In the genomic region with DNA sequence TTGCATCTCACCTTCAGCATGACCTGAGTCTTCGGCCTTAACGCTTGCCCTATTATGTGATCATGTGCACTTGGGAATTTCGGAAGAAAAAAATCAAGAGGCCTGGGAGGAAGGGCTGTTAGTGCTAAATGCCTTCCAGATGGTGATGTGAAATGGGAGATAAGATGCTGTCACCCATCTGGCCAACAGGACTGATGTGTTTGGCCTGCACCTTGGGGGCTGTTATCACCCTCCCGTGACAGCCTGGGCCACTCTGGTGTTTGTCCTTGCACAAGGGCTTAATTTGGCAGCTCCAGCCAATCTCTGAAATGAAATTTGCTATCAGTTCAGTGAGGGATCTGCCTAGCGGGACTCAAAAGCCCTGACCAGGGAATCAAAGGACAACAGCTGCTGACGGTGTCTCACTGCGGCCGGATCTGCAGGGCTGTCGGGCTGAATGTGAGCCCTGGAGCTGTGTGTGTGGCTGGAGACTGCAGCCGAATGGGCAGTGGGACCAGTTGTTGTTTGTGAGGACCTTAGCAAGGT, we compare ENCODE assay signal across 11 cellular contexts.
A peak's percentile ranks its signal among the peaks of the same experiment; 100 is the strongest.
DNase-seq lines count a peak whose midpoint lies in the region; TF ChIP-seq lines count a peak whose summit lies in the region.
"Had no signal": no experiment of that assay in that cellular context is flagged by ENCODE, and none has a peak within 500 bp of the region (broad histone marks: within the 10 kb centered on the region; RNA-seq: fewer than 3 reads in every experiment).

No MANE protein-coding gene starts in this region.

- CTCF ChIA-PET in SK-N-SH (lab: Yijun Ruan, JAX): interaction anchor here (0.8 to 7.2 kb wide), 13 partner anchors 18 to 426 kb away, joined by 3 to 111 read pairs (median 6); a partner anchor contains a TSS

- 59% methylated on average over 10 of the region's 10 CpGs for WGBS in SK-N-SH (ENCODE audit: low lambda C conversion rate)

- H3K27me3 ChIP-seq in SK-N-SH (ENCODE audit: insufficient read depth) (no peaks in the 10 kb centered on the region), left ventricle myocardium inferior (ENCODE audit: low read depth) (no peaks in the 10 kb centered on the region), rectal smooth muscle tissue (ENCODE audit: control insufficient read depth, insufficient read depth, low read length) (no peaks in the 10 kb centered on the region)

- H3K36me3 ChIP-seq in SK-N-SH (replicated peaks in 1 of 2; ENCODE audit: control insufficient read depth in 1 of 2, insufficient read depth in 2 of 2, low read length in 1 of 2): peaks cover 0 to 3% of the 10 kb centered on the region in 2 experiments
- peaks cover 39% of the 10 kb centered on the region for H3K36me3 ChIP-seq in left ventricle myocardium inferior
- H3K36me3 ChIP-seq in rectal smooth muscle tissue (ENCODE audit: control insufficient read depth, insufficient read depth, low read length): peaks cover 12% of the 10 kb centered on the region

- H3K4me1 ChIP-seq in SK-N-SH (ENCODE audit: control insufficient read depth in 1 of 2, insufficient read depth in 2 of 2, low read depth in 1 of 2, low read length in 1 of 2) (peaks cover 33 to 71% of the 10 kb centered on the region in 2 experiments), left ventricle myocardium inferior (peaks cover 92% of the 10 kb centered on the region), rectal smooth muscle tissue (ENCODE audit: control insufficient read depth, insufficient read depth, low read length) (peaks cover 41% of the 10 kb centered on the region)

- no peaks in the 10 kb centered on the region for H4K20me1 ChIP-seq in SK-N-SH (ENCODE audit: insufficient read depth)

- DNase-seq in EH (ENCODE audit: low read depth) (peak; percentile 48), SK-N-SH (peak; percentile 84), left ventricle myocardium inferior (peak; percentile 81), SHP77 (lab: John Stamatoyannopoulos, UW) (no peak), glomerular visceral epithelial cell (ENCODE audit: extremely low spot score) (no peak), 8988T (no peak)
- no peak for DNase-seq in T-helper 2 cell treated with Interferon-gamma antibody and Interleukin-4, amounts not matched to agents 5 μg/mL and 100 μg/mL, for 36 hours (ENCODE audit: low spot score)
- DNase-seq: activated CD4-positive, alpha-beta memory T cell treated with anti-CD3 and anti-CD28 coated beads for 36 hours; activated naive CD4-positive, alpha-beta T cell; NCI-H510A had no signal

- H3K4me3 ChIP-seq in SK-N-SH (ENCODE audit: low read depth in 2 of 2, low read length in 1 of 2) (no peak overlapping the region; a peak in 1 of 4 replicates), left ventricle myocardium inferior (peak overlapping the region; percentile 38), rectal smooth muscle tissue (ENCODE audit: low read length) (no peak overlapping the region)

- H3K9me3 ChIP-seq in SK-N-SH (no peaks in the 10 kb centered on the region), left ventricle myocardium inferior (replicated peaks) (peaks cover under 1% of the 10 kb centered on the region)

- peaks cover 31% of the 10 kb centered on the region for H3F3A ChIP-seq in SK-N-SH (replicated peaks; ENCODE audit: insufficient read depth)

- no peaks in the 10 kb centered on the region for H3K36me3 Mint-ChIP-seq in T-helper 2 cell treated with Interferon-gamma antibody and Interleukin-4, amounts not matched to agents 5 μg/mL and 100 μg/mL, for 36 hours (ENCODE audit: low read depth)
- H3K36me3 Mint-ChIP-seq: activated CD4-positive, alpha-beta memory T cell treated with anti-CD3 and anti-CD28 coated beads for 36 hours had no signal

- peak; percentile 47 to 99; a peak in 3 of 4 replicates for TF ChIP-seq EP300 in SK-N-SH (IDR thresholded peaks at IDR 0.05; ENCODE audit: borderline replicate concordance in 1 of 2, low read depth in 1 of 2, low read length in 1 of 2)

- H3K4me2 ChIP-seq in SK-N-SH: peak overlapping the region; percentile 68; the same call in 1 of the 2 replicates

- POLR2A ChIA-PET in SK-N-SH (lab: Yijun Ruan, JAX): interaction anchor here (0.6 to 5.9 kb wide), 20 partner anchors 9 to 212 kb away, joined by 3 to 90 read pairs (median 5); a partner anchor contains a TSS

- peaks cover 3% of the 10 kb centered on the region for H3K4me1 Mint-ChIP-seq in T-helper 2 cell treated with Interferon-gamma antibody and Interleukin-4, amounts not matched to agents 5 μg/mL and 100 μg/mL, for 36 hours (ENCODE audit: low read depth)

- intact Hi-C loops in left ventricle myocardium inferior (cut with micrococcal nuclease): no loop called here

- H3K27me3 Mint-ChIP-seq in T-helper 2 cell treated with Interferon-gamma antibody and Interleukin-4, amounts not matched to agents 5 μg/mL and 100 μg/mL, for 36 hours (ENCODE audit: low read depth): no peaks in the 10 kb centered on the region

- no peaks in the 10 kb centered on the region for H3K79me2 ChIP-seq in SK-N-SH (ENCODE audit: insufficient read depth)

- no peak overlapping the region for H3K4me3 Mint-ChIP-seq in T-helper 2 cell treated with Interferon-gamma antibody and Interleukin-4, amounts not matched to agents 5 μg/mL and 100 μg/mL, for 36 hours
- H3K4me3 Mint-ChIP-seq: activated CD4-positive, alpha-beta memory T cell treated with anti-CD3 and anti-CD28 coated beads for 36 hours had no signal

- H3K9ac ChIP-seq in SK-N-SH (peak overlapping the region; percentile 61; the same call in 1 of the 2 replicates), rectal smooth muscle tissue (ENCODE audit: low read length) (no peak overlapping the region)

- TF ChIP-seq CTCF in SK-N-SH (IDR thresholded peaks at IDR 0.05) (no peak), left ventricle myocardium inferior (IDR thresholded peaks at IDR 0.05; ENCODE audit: borderline replicate concordance) (no peak)

- peak; percentile 37 for TF ChIP-seq RAD21 in SK-N-SH (IDR thresholded peaks at IDR 0.05; ENCODE audit: low read length)

- H3K27ac ChIP-seq in SK-N-SH (ENCODE audit: low read depth in 2 of 2, low read length in 1 of 2) (peak overlapping the region; percentile 95 to 100; a peak in 3 of 4 replicates), left ventricle myocardium inferior (replicated peaks) (peak overlapping the region; percentile 91), rectal smooth muscle tissue (ENCODE audit: low read depth, low read length) (peak overlapping the region; percentile 90)

- H2AFZ ChIP-seq in SK-N-SH (ENCODE audit: low read depth): peak overlapping the region; percentile 38; the same call in 1 of the 2 replicates

- H3K9me2 ChIP-seq in SK-N-SH: no peaks in the 10 kb centered on the region

- H3K27ac Mint-ChIP-seq in T-helper 2 cell treated with Interferon-gamma antibody and Interleukin-4, amounts not matched to agents 5 μg/mL and 100 μg/mL, for 36 hours: no peak overlapping the region
- H3K27ac Mint-ChIP-seq: activated CD4-positive, alpha-beta memory T cell treated with anti-CD3 and anti-CD28 coated beads for 36 hours had no signal

- H3K9me3 Mint-ChIP-seq in T-helper 2 cell treated with Interferon-gamma antibody and Interleukin-4, amounts not matched to agents 5 μg/mL and 100 μg/mL, for 36 hours: no peaks in the 10 kb centered on the region
- H3K9me3 Mint-ChIP-seq: activated CD4-positive, alpha-beta memory T cell treated with anti-CD3 and anti-CD28 coated beads for 36 hours had no signal

TF ChIP-seq in SK-N-SH, 30 proteins besides CTCF, POLR2A, EP300 and RAD21:
- TF ChIP-seq JUND (IDR thresholded peaks at IDR 0.05): no peak
- peak; percentile 99 for TF ChIP-seq RCOR1 (IDR thresholded peaks at IDR 0.05; ENCODE audit: low read length)
- TF ChIP-seq FOXJ3 (CRISPR knock-in tag; IDR thresholded peaks at IDR 0.05): peak; percentile 99
- peak; percentile 65; the same call in 1 of the 2 replicates for TF ChIP-seq POLR2AphosphoS5 (IDR thresholded peaks at IDR 0.05; ENCODE audit: low read depth, low read length)
- peak; percentile 93 for TF ChIP-seq CHD2 (IDR thresholded peaks at IDR 0.05; ENCODE audit: low read length, partially characterized antibody)
- no peak for TF ChIP-seq ELF1 (IDR thresholded peaks at IDR 0.05)
- TF ChIP-seq NFIC (IDR thresholded peaks at IDR 0.05; ENCODE audit: borderline replicate concordance): 0 out of 2 replicates have a peak, but pooled peaks have one; percentile 12
- TF ChIP-seq, protein P1, sequence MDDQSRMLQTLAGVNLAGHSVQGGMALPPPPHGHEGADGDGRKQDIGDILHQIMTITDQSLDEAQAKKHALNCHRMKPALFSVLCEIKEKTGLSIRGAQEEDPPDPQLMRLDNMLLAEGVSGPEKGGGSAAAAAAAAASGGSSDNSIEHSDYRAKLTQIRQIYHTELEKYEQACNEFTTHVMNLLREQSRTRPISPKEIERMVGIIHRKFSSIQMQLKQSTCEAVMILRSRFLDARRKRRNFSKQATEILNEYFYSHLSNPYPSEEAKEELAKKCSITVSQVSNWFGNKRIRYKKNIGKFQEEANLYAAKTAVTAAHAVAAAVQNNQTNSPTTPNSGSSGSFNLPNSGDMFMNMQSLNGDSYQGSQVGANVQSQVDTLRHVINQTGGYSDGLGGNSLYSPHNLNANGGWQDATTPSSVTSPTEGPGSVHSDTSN (IDR thresholded peaks at IDR 0.05): peak; percentile 75
- TF ChIP-seq TCF12 (IDR thresholded peaks at IDR 0.05): peak; percentile 95
- TF ChIP-seq GABPA (IDR thresholded peaks at IDR 0.05; ENCODE audit: low read depth): no peak
- peak; percentile 100 for TF ChIP-seq GATA2 (CRISPR knock-in tag; IDR thresholded peaks at IDR 0.05)
- TF ChIP-seq MEF2A (IDR thresholded peaks at IDR 0.05; ENCODE audit: borderline replicate concordance, low read depth): no peak

Comparison
In these comparisons a context has a peak if more than half of its experiments do, and no peak if none do; other contexts are left out.
1. DNase-seq: peak in EH (single experiment), SK-N-SH (single experiment) and left ventricle myocardium inferior (single experiment); none in SHP77 (0 of 2), glomerular visceral epithelial cell (single experiment), 8988T (single experiment) and T-helper 2 cell treated with Interferon-gamma antibody and Interleukin-4, amounts not matched to agents 5 μg/mL and 100 μg/mL, for 36 hours (single experiment).
2. Peak in every context shown above with its lines, with median percentiles within 50 percentile points of each other: H3K27ac ChIP-seq.